Comparison of ENCODE assay signal across 28 cellular contexts in genomic region chr11:47181271-47181670, GRCh38.
"Had no signal": no experiment of that assay in that cellular context is flagged by ENCODE, and none has a peak within 500 bp of the region (broad histone marks: within the 10 kb centered on the region; RNA-seq: fewer than 3 reads in every experiment).

No MANE protein-coding gene starts in this region.

- H3K27ac Mint-ChIP-seq: activated CD4-positive, alpha-beta memory T cell treated with anti-CD3 and anti-CD28 coated beads, Interleukin-2, amount 10 ng/mL, durations not matched to agents 7 days and 5 days; activated CD4-positive, alpha-beta T cell treated with anti-CD3 and anti-CD28 coated beads, Interleukin-2, amount 10 ng/mL, durations not matched to agents 7 days and 5 days; activated naive CD4-positive, alpha-beta T cell treated with anti-CD3 and anti-CD28 coated beads, Interleukin-2, amount 10 ng/mL, durations not matched to agents 7 days and 5 days; activated naive CD4-positive, alpha-beta T cell treated with anti-CD3 and anti-CD28 coated beads, Interleukin-2, amount 50 U/mL, for 72 hours; activated naive CD8-positive, alpha-beta T cell treated with anti-CD3 and anti-CD28 coated beads, Interleukin-2, amount 10 ng/mL, durations not matched to agents 7 days and 5 days; activated T-cell treated with anti-CD3 and anti-CD28 coated beads, Interleukin-2, amount 50 U/mL, for 24 hours; activated T-cell treated with anti-CD3 and anti-CD28 coated beads, Interleukin-2, amount 50 U/mL, for 72 hours; brain; effector memory CD8-positive, alpha-beta T cell had no signal

- H3K4me3 Mint-ChIP-seq: activated CD4-positive, alpha-beta memory T cell treated with anti-CD3 and anti-CD28 coated beads, Interleukin-2, amount 10 ng/mL, durations not matched to agents 7 days and 5 days; activated CD4-positive, alpha-beta T cell treated with anti-CD3 and anti-CD28 coated beads, Interleukin-2, amount 10 ng/mL, durations not matched to agents 7 days and 5 days; activated naive CD4-positive, alpha-beta T cell treated with anti-CD3 and anti-CD28 coated beads, Interleukin-2, amount 10 ng/mL, durations not matched to agents 7 days and 5 days; activated naive CD8-positive, alpha-beta T cell treated with anti-CD3 and anti-CD28 coated beads, Interleukin-2, amount 10 ng/mL, durations not matched to agents 7 days and 5 days; activated T-cell treated with anti-CD3 and anti-CD28 coated beads, Interleukin-2, amount 50 U/mL, for 24 hours; activated T-cell treated with anti-CD3 and anti-CD28 coated beads, Interleukin-2, amount 50 U/mL, for 72 hours; brain; central memory CD8-positive, alpha-beta T cell; effector memory CD8-positive, alpha-beta T cell had no signal

- H3K9me3 ChIP-seq: ascending aorta, breast epithelium, esophagus muscularis mucosa, gastroesophageal sphincter had no signal

- H3K9me3 Mint-ChIP-seq: activated CD4-positive, alpha-beta memory T cell treated with anti-CD3 and anti-CD28 coated beads, Interleukin-2, amount 10 ng/mL, durations not matched to agents 7 days and 5 days; activated CD4-positive, alpha-beta T cell treated with anti-CD3 and anti-CD28 coated beads, Interleukin-2, amount 10 ng/mL, durations not matched to agents 7 days and 5 days; activated naive CD4-positive, alpha-beta T cell treated with anti-CD3 and anti-CD28 coated beads, Interleukin-2, amount 10 ng/mL, durations not matched to agents 7 days and 5 days; activated naive CD4-positive, alpha-beta T cell treated with anti-CD3 and anti-CD28 coated beads, Interleukin-2, amount 50 U/mL, for 72 hours; activated naive CD8-positive, alpha-beta T cell treated with anti-CD3 and anti-CD28 coated beads, Interleukin-2, amount 10 ng/mL, durations not matched to agents 7 days and 5 days; activated T-cell treated with anti-CD3 and anti-CD28 coated beads, Interleukin-2, amount 50 U/mL, for 24 hours; activated T-cell treated with anti-CD3 and anti-CD28 coated beads, Interleukin-2, amount 50 U/mL, for 72 hours; brain; central memory CD8-positive, alpha-beta T cell; effector memory CD8-positive, alpha-beta T cell had no signal

- H3K36me3 ChIP-seq: breast epithelium, cardiac muscle cell had no signal

- ATAC-seq: activated naive CD4-positive, alpha-beta T cell treated with anti-CD3 and anti-CD28 coated beads, Interleukin-2, amount 50 U/mL, for 72 hours; activated T-cell treated with anti-CD3 and anti-CD28 coated beads, Interleukin-2, amount 50 U/mL, for 72 hours; effector memory CD8-positive, alpha-beta T cell; foreskin keratinocyte; gastroesophageal sphincter had no signal

- H3K27ac ChIP-seq: ascending aorta, breast epithelium, cardiac muscle cell, esophagus muscularis mucosa, foreskin keratinocyte, gastroesophageal sphincter had no signal

- DNase-seq: activated CD4-positive, alpha-beta memory T cell treated with anti-CD3 and anti-CD28 coated beads, Interleukin-2, amount 10 ng/mL, durations not matched to agents 7 days and 5 days; activated CD4-positive, alpha-beta T cell treated with anti-CD3 and anti-CD28 coated beads for 1 hour; activated CD4-positive, alpha-beta T cell treated with anti-CD3 and anti-CD28 coated beads for 4 hours; activated CD4-positive, alpha-beta T cell treated with anti-CD3 and anti-CD28 coated beads, Interleukin-2, amount 10 ng/mL, durations not matched to agents 7 days and 5 days; activated CD4-positive, alpha-beta T cell treated with anti-CD3 and anti-CD28 coated beads, Interleukin-2, amount 50 U/mL, for 4 hours; activated CD8-positive, alpha-beta memory T cell treated with anti-CD3 and anti-CD28 coated beads, Interleukin-2, amount 50 U/mL, for 48 hours; activated gamma-delta T cell; activated naive CD4-positive, alpha-beta T cell; activated naive CD4-positive, alpha-beta T cell treated with anti-CD3 and anti-CD28 coated beads, Interleukin-2, amount 10 ng/mL, durations not matched to agents 7 days and 5 days; activated naive CD8-positive, alpha-beta T cell treated with anti-CD3 and anti-CD28 coated beads, Interleukin-2, amount 10 ng/mL, durations not matched to agents 7 days and 5 days; activated T-cell treated with anti-CD3 and anti-CD28 coated beads for 4 hours; activated T-cell treated with anti-CD3 and anti-CD28 coated beads, Interleukin-2, amount 50 U/mL, for 24 hours; activated T-cell treated with anti-CD3 and anti-CD28 coated beads, Interleukin-2, amount 50 U/mL, for 72 hours; cortex of kidney; dermis blood vessel endothelial cell; effector CD4-positive, alpha-beta T cell; effector memory CD8-positive, alpha-beta T cell; erythroblast; foreskin keratinocyte; T-helper 2 cell had no signal

- H3K36me3 Mint-ChIP-seq: activated naive CD8-positive, alpha-beta T cell treated with anti-CD3 and anti-CD28 coated beads, Interleukin-2, amount 10 ng/mL, durations not matched to agents 7 days and 5 days; brain had no signal

- H3K4me3 ChIP-seq: ascending aorta, breast epithelium, cardiac muscle cell, esophagus muscularis mucosa, gastroesophageal sphincter had no signal

- H3K27me3 ChIP-seq: ascending aorta, breast epithelium, cardiac muscle cell, foreskin keratinocyte, gastroesophageal sphincter had no signal

- H3K4me1 ChIP-seq: foreskin keratinocyte had no signal
